ENCODE assay signal across 18 cellular contexts in the genomic region with DNA sequence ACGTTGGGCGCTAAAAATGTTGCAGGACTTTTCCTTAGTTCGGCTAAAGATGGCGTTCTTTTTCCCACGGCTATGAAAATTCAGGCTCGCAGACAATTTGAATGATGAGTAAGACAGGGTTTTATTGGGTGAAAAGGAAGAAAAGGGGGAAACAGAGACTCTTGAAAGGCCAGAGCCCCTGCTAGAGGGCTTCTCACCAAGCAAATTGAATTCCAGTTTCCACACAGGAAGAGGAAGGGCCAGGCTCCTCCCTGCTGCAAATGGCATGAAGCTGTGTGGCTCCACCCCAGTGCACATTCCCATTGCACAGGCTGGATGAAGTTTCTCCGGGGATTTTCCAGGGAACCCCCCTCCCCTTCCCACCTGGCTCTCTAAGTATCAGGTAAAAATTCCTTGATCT.
"Had no signal": no experiment of that assay in that cellular context is flagged by ENCODE, and none has a peak within 500 bp of the region (broad histone marks: within the 10 kb centered on the region; RNA-seq: fewer than 3 reads in every experiment).

No MANE protein-coding gene starts in this region.

- H3K9me3 ChIP-seq: gastroesophageal sphincter, left ventricle myocardium inferior, psoas muscle had no signal

- H3K27me3 ChIP-seq: brain microvascular endothelial cell, gastroesophageal sphincter had no signal

- H3K4me3 ChIP-seq: gastroesophageal sphincter, left ventricle myocardium inferior, psoas muscle had no signal

- FAIRE-seq: keratinocyte had no signal

- H3K27ac ChIP-seq: brain microvascular endothelial cell, epithelial cell of prostate, gastroesophageal sphincter, left ventricle myocardium inferior, psoas muscle had no signal

- ATAC-seq: activated T-cell treated with anti-CD3 and anti-CD28 coated beads, Interleukin-2, amount 50 U/mL, for 4 hours; effector memory CD8-positive, alpha-beta T cell; gastroesophageal sphincter; natural killer cell treated with Interleukin-12 subunit alpha and Interleukin-12 subunit beta and Interleukin-15 and Interleukin-18, amount 100 ng/mL, for 72 hours; psoas muscle had no signal

- H3K36me3 ChIP-seq: brain microvascular endothelial cell, gastroesophageal sphincter, left ventricle myocardium inferior had no signal

- H3K4me1 ChIP-seq: gastroesophageal sphincter, left ventricle myocardium inferior, psoas muscle had no signal

- DNase-seq: activated CD4-positive, alpha-beta T cell treated with anti-CD3 and anti-CD28 coated beads for 1 hour; activated CD4-positive, alpha-beta T cell treated with anti-CD3 and anti-CD28 coated beads, Interleukin-2, amount 50 U/mL, for 48 hours; activated effector memory CD4-positive, alpha-beta T cell treated with anti-CD3 and anti-CD28 coated beads, Interleukin-2, amount 50 U/mL, for 16 hours; activated T-cell treated with anti-CD3 and anti-CD28 coated beads, Interleukin-2, amount 50 U/mL, for 4 hours; amygdala; brain microvascular endothelial cell; effector memory CD8-positive, alpha-beta T cell; left ventricle myocardium inferior; mesenchymal stem cell; occipital lobe; psoas muscle; stimulated activated CD4-positive, alpha-beta T cell treated with anti-CD3 and anti-CD28 coated beads, Interleukin-12 subunit alpha, Interleukin-12 subunit beta, amount 100 ng/mL, for 4 hours; stimulated activated naive CD4-positive, alpha-beta T cell; substantia nigra had no signal
